Comparison of ENCODE assay signal across 14 cellular contexts in the genomic region with DNA sequence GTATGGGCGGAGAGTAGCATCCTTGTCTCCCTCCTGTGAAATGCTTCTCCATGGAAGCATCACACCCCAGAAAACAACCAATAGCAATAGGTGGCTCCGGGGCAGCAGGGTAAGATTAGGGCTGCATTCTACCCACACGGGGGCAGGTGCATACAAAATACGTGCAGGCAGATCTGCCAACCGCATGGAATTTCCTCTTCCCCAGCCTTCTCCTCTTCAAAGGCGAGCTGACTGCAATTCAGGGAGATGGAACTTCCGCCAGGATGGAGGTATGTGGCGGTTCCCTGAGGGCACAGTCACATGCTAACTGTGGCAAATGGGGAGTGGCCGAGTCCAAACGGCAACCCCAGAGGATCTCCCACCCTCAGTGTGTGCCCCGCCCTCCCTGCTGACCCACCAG.
"Had no signal": no experiment of that assay in that cellular context is flagged by ENCODE, and none has a peak within 500 bp of the region (broad histone marks: within the 10 kb centered on the region; RNA-seq: fewer than 3 reads in every experiment).

No MANE protein-coding gene starts in this region.

- H3K4me1 ChIP-seq: esophagus squamous epithelium had no signal

- H3K4me3 Mint-ChIP-seq: activated naive CD8-positive, alpha-beta T cell; activated T-cell treated with anti-CD3 and anti-CD28 coated beads, Interleukin-2, amount 50 U/mL, for 4 hours; nephron progenitor cell; T-helper 2 cell treated with Interferon-gamma antibody and Interleukin-4, amounts not matched to agents 5 μg/mL and 100 μg/mL, for 36 hours had no signal

- DNase-seq: activated CD4-positive, alpha-beta T cell treated with anti-CD3 and anti-CD28 coated beads, Interleukin-2, amount 50 U/mL, for 4 hours; activated CD4-positive, CD25-positive, alpha-beta regulatory T cell treated with anti-CD3 and anti-CD28 coated beads, Interleukin-2, amount 50 U/mL, for 72 hours; activated effector memory CD4-positive, alpha-beta T cell treated with anti-CD3 and anti-CD28 coated beads, Interleukin-2, amount 50 U/mL, for 16 hours; activated T-cell treated with anti-CD3 and anti-CD28 coated beads, Interleukin-2, amount 50 U/mL, for 4 hours; esophagus squamous epithelium; left colon; nephron progenitor cell; stomach; tibial artery had no signal

- H3K27ac Mint-ChIP-seq: activated naive CD8-positive, alpha-beta T cell; T-helper 2 cell treated with Interferon-gamma antibody and Interleukin-4, amounts not matched to agents 5 μg/mL and 100 μg/mL, for 36 hours had no signal

- H3K36me3 ChIP-seq: esophagus squamous epithelium, heart right ventricle, ovary, stomach, tibial artery had no signal

- H3K27me3 Mint-ChIP-seq: activated naive CD8-positive, alpha-beta T cell had no signal

- H3K9me3 Mint-ChIP-seq: activated T-cell treated with anti-CD3 and anti-CD28 coated beads, Interleukin-2, amount 50 U/mL, for 4 hours; T-helper 2 cell treated with Interferon-gamma antibody and Interleukin-4, amounts not matched to agents 5 μg/mL and 100 μg/mL, for 36 hours had no signal

- H3K27me3 ChIP-seq: esophagus squamous epithelium, heart right ventricle, ovary, stomach had no signal

- H3K9me3 ChIP-seq: esophagus squamous epithelium, heart right ventricle, ovary, stomach, tibial artery had no signal

- H3K27ac ChIP-seq: esophagus squamous epithelium, ovary, skin epidermis, tibial artery had no signal

- H3K4me3 ChIP-seq: esophagus squamous epithelium, heart right ventricle, ovary, skin epidermis, stomach, tibial artery had no signal

- ATAC-seq: activated T-cell treated with anti-CD3 and anti-CD28 coated beads, Interleukin-2, amount 50 U/mL, for 4 hours; left colon had no signal
